8 cellular contexts compared by ENCODE assay signal in the genomic region with DNA sequence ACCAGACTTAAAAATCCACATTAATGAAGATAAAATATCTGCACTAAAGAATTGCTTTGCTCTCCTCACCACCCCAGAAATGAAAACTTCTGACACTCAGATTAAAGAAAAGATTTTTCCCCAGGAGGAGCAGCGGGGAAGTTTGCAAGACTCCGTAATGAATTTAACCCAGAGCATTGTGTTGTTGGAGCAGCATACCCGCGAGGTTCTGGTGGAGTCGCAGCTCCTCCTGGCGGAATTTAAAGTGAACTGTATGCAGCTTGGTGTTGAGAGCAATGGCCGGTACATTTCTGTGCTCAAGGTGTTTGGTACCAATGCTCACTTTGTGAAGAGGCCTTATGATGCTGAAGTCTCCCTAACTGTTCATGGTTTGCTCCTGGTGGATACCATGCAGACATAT. TPM values are rescaled to one million over a fixed set of nuclear protein-coding genes. Genes with fewer than 3 reads are reported as not detected.
DNase-seq lines count a peak whose midpoint lies in the region; ATAC-seq and TF ChIP-seq lines count a peak whose summit lies in the region.

No MANE protein-coding gene starts in this region.

- in situ Hi-C loops in Panc1 (cut with HindIII; ENCODE audit: low pct_unique_long_range_greater_than_20kb, low sequenced_read_pairs) = no loop called here

- no peak overlapping the region for H3K4me3 ChIP-seq in GM12865 (ENCODE audit: low read depth, low read length)
- H3K4me3 ChIP-seq in Panc1 (ENCODE audit: low read depth in 2 of 2, low read length in 2 of 2) = no peak overlapping the region
- H3K4me3 ChIP-seq in fibroblast of the aortic adventitia (ENCODE audit: low read depth, low read length) = no peak overlapping the region

- intact Hi-C loops in Panc1 (cut with micrococcal nuclease; ENCODE audit: unreplicated experiment) = loop anchor here (5.0 kb wide), 1 partner anchor 381 kb away; no protein-coding TSS in a partner anchor

- TF ChIP-seq CTCF in GM12865 (IDR thresholded peaks at IDR 0.05; ENCODE audit: insufficient read depth, low read depth, low read length, missing control alignments) = peak; percentile 53
- peak; percentile 88 for TF ChIP-seq CTCF in Panc1 (IDR thresholded peaks at IDR 0.05)
- TF ChIP-seq CTCF in fibroblast of the aortic adventitia (IDR thresholded peaks at IDR 0.05; ENCODE audit: insufficient read depth, low read length) = peak; percentile 76
- no peak for TF ChIP-seq CTCF in GM10248 (IDR thresholded peaks at IDR 0.05; ENCODE audit: control extremely low read depth, extremely low read depth, low read depth, missing control alignments)

- no peak overlapping the region for H3K27ac ChIP-seq in Panc1 (ENCODE audit: low read length)

- ATAC-seq in Panc1 (peak; percentile 86), GM19324 (IDR thresholded peaks at IDR 0.05; ENCODE audit: low FRiP score, unreplicated experiment) (no peak), GM21737 (IDR thresholded peaks at IDR 0.05; ENCODE audit: unreplicated experiment) (no peak)

- BruUV-seq in Panc1 (replicated peaks; lab: Mats Ljungman, UMichigan) = no TSS peak

- H3K36me3 ChIP-seq in Panc1 (ENCODE audit: control insufficient read depth, insufficient read depth, low read length) = peaks cover 21% of the 10 kb centered on the region

- H3K9me3 ChIP-seq in Panc1 (ENCODE audit: control insufficient read depth, insufficient read depth, low read depth, low read length) = no peaks in the 10 kb centered on the region

- H3K27me3 ChIP-seq in Panc1 (ENCODE audit: control insufficient read depth, insufficient read depth, low read length) = no peaks in the 10 kb centered on the region

- H3K4me1 ChIP-seq in Panc1 (ENCODE audit: control insufficient read depth, insufficient read depth, low read length) = peaks cover 9% of the 10 kb centered on the region

- peak; percentile 62 for DNase-seq in GM12865 (ENCODE audit: low read depth)
- no peak for DNase-seq in Panc1 (ENCODE audit: low read depth, low spot score)
- peak; percentile 73 for DNase-seq in fibroblast of the aortic adventitia (ENCODE audit: low read depth)
- peak; percentile 13 for DNase-seq in retina
- no peak for DNase-seq in glomerular visceral epithelial cell (ENCODE audit: extremely low spot score)
- no peak for DNase-seq in GM10248 (ENCODE audit: extremely low spot score)

- CTCF ChIA-PET in Panc1 (lab: Charles Lee) = interaction anchor here (0.5 to 1.1 kb wide), 6 partner anchors 11 to 367 kb away, joined by 3 to 9 read pairs (median 4); no protein-coding TSS in a partner anchor
- CTCF ChIA-PET in GM10248 (lab: Yijun Ruan, JAX) = interaction anchor here (0.6 to 11.2 kb wide), 9 partner anchors 13 to 382 kb away, joined by 3 to 98 read pairs (median 5); a partner anchor contains a TSS

- POLR2A ChIA-PET in Panc1 (lab: Charles Lee) = no interaction called here
- POLR2A ChIA-PET in GM10248 (lab: Yijun Ruan, JAX) = no interaction called here

RNA-seq across cellular contexts. Expression of a gene that starts 46.4 kb away (rescaled TPM):
- total RNA-seq in Panc1 (2021; ENCODE audit: unreplicated experiment) (33.1 TPM), fibroblast of the aortic adventitia (ENCODE audit: low replicate concordance) (32.5 and 37.5 TPM in 2 replicates)
- 16.3 TPM for polyA plus RNA-seq in Panc1 (2012; ENCODE audit: insufficient read length)

Comparison
In these comparisons a context has a peak if more than half of its experiments do, and no peak if none do; other contexts are left out.
1. DNase-seq: peak in GM12865 (single experiment), fibroblast of the aortic adventitia (single experiment) and retina (single experiment); none in Panc1 (single experiment), glomerular visceral epithelial cell (single experiment) and GM10248 (single experiment).